ENCODE assay signal across 1 cellular context in genomic region chr1:17230106-17230505, GRCh38.
TF ChIP-seq lines count a peak whose summit lies in the region.

No MANE protein-coding gene starts in this region.

TF ChIP-seq in IMR-90, 13 proteins besides CTCF, POLR2A, EP300 and RAD21:
- TF ChIP-seq MAZ (IDR thresholded peaks at IDR 0.05; ENCODE audit: borderline replicate concordance, low read depth, low read length) (no peak), CEBPB (IDR thresholded peaks at IDR 0.05; ENCODE audit: low read depth, low read length) (no peak), FOS (IDR thresholded peaks at IDR 0.05; ENCODE audit: low read depth, low read length) (no peak), MXI1 (IDR thresholded peaks at IDR 0.05; ENCODE audit: borderline replicate concordance, low read depth, low read length) (no peak), USF2 (IDR thresholded peaks at IDR 0.05; ENCODE audit: low read depth, low read length) (no peak), BHLHE40 (IDR thresholded peaks at IDR 0.05; ENCODE audit: low read depth, low read length) (no peak), MAFK (IDR thresholded peaks at IDR 0.05; ENCODE audit: low read depth, low read length) (no peak), RFX5 (IDR thresholded peaks at IDR 0.05; ENCODE audit: low read depth, low read length) (no peak), CHD1 (IDR thresholded peaks at IDR 0.05; ENCODE audit: low read depth, low read length) (no peak)
